ENCODE assay signal across 28 cellular contexts in genomic region chr2:38775097-38775920, GRCh38.
"Had no signal": no experiment of that assay in that cellular context is flagged by ENCODE, and none has a peak within 500 bp of the region (broad histone marks: within the 10 kb centered on the region; RNA-seq: fewer than 3 reads in every experiment).

No MANE protein-coding gene starts in this region.

- DNase-seq: activated B cell treated with CpG ODN at 0.5 μM for 24 hours; activated CD4-positive, alpha-beta T cell treated with anti-CD3 and anti-CD28 coated beads for 36 hours; activated CD4-positive, alpha-beta T cell treated with anti-CD3 and anti-CD28 coated beads, Interleukin-2, amount 50 U/mL, for 4 hours; activated CD8-positive, alpha-beta memory T cell treated with anti-CD3 and anti-CD28 coated beads for 24 hours; activated CD8-positive, alpha-beta memory T cell treated with anti-CD3 and anti-CD28 coated beads, Interleukin-2, amount 50 U/mL, for 4 hours; activated T-cell treated with anti-CD3 and anti-CD28 coated beads, Interleukin-2, amount 50 U/mL, for 24 hours; adrenal gland; dorsolateral prefrontal cortex; effector memory CD8-positive, alpha-beta T cell; foreskin melanocyte; lower lobe of right lung; mesendoderm; mucosa of descending colon; retina; spleen; stimulated activated CD4-positive, alpha-beta T cell treated with anti-CD3 and anti-CD28 coated beads, Interleukin-4, amount 100 ng/mL, for 4 hours; stimulated activated naive CD8-positive, alpha-beta T cell treated with anti-CD3 and anti-CD28 coated beads, Interleukin-15, Interleukin-2, amounts not matched to agents 100 U/mL and 50 U/mL, for 24 hours; T-helper 9 cell; uterus had no signal

- H3K27me3 ChIP-seq: adrenal gland, breast epithelium, dorsolateral prefrontal cortex, uterus had no signal

- H3K27ac Mint-ChIP-seq: activated B cell treated with CpG ODN at 0.5 μM for 24 hours; activated CD4-positive, alpha-beta T cell treated with anti-CD3 and anti-CD28 coated beads for 36 hours; activated naive CD4-positive, alpha-beta T cell treated with anti-CD3 and anti-CD28 coated beads, Interleukin-2, amount 50 U/mL, for 72 hours; activated T-cell treated with anti-CD3 and anti-CD28 coated beads, Interleukin-2, amount 50 U/mL, for 24 hours; activated T-helper 17 cell treated with anti-CD3 and anti-CD28 coated beads, Interleukin-2, amount 50 U/mL, for 72 hours; effector memory CD8-positive, alpha-beta T cell had no signal

- ATAC-seq: activated CD4-positive, alpha-beta T cell treated with anti-CD3 and anti-CD28 coated beads for 36 hours; activated naive CD4-positive, alpha-beta T cell treated with anti-CD3 and anti-CD28 coated beads, Interleukin-2, amount 50 U/mL, for 72 hours; activated T-helper 17 cell treated with anti-CD3 and anti-CD28 coated beads, Interleukin-2, amount 50 U/mL, for 72 hours; effector memory CD8-positive, alpha-beta T cell; esophagus mucosa; left lobe of liver; lower lobe of right lung; mucosa of descending colon; stimulated activated naive CD8-positive, alpha-beta T cell treated with anti-CD3 and anti-CD28 coated beads, Interleukin-15, Interleukin-2, amounts not matched to agents 100 U/mL and 50 U/mL, for 24 hours had no signal

- H3K4me3 Mint-ChIP-seq: activated B cell treated with CpG ODN at 0.5 μM for 24 hours; activated CD4-positive, alpha-beta T cell treated with anti-CD3 and anti-CD28 coated beads for 36 hours; central memory CD8-positive, alpha-beta T cell; effector memory CD8-positive, alpha-beta T cell had no signal

- H3K4me1 Mint-ChIP-seq: activated T-helper 17 cell treated with anti-CD3 and anti-CD28 coated beads, Interleukin-2, amount 50 U/mL, for 72 hours had no signal

- H3K9me3 ChIP-seq: adrenal gland, breast epithelium, lower lobe of right lung, mucosa of descending colon, spleen, uterus had no signal

- H3K4me1 ChIP-seq: breast epithelium, uterus had no signal

- H3K9me3 Mint-ChIP-seq: activated B cell treated with CpG ODN at 0.5 μM for 24 hours; activated naive CD4-positive, alpha-beta T cell treated with anti-CD3 and anti-CD28 coated beads, Interleukin-2, amount 50 U/mL, for 72 hours; activated T-cell treated with anti-CD3 and anti-CD28 coated beads, Interleukin-2, amount 50 U/mL, for 24 hours; activated T-helper 17 cell treated with anti-CD3 and anti-CD28 coated beads, Interleukin-2, amount 50 U/mL, for 72 hours; central memory CD8-positive, alpha-beta T cell; effector memory CD8-positive, alpha-beta T cell had no signal

- H3K36me3 ChIP-seq: adrenal gland, breast epithelium, lower lobe of right lung, uterus had no signal

- H3K4me3 ChIP-seq: adrenal gland, breast epithelium, dorsolateral prefrontal cortex, lower lobe of right lung, mucosa of descending colon, spleen, uterus had no signal

- H3K27ac ChIP-seq: adrenal gland, breast epithelium, dorsolateral prefrontal cortex, lower lobe of right lung, spleen had no signal

- FAIRE-seq: astrocyte, colon, endothelial cell of umbilical vein had no signal
